12 cellular contexts compared by ENCODE assay signal in the genomic region with DNA sequence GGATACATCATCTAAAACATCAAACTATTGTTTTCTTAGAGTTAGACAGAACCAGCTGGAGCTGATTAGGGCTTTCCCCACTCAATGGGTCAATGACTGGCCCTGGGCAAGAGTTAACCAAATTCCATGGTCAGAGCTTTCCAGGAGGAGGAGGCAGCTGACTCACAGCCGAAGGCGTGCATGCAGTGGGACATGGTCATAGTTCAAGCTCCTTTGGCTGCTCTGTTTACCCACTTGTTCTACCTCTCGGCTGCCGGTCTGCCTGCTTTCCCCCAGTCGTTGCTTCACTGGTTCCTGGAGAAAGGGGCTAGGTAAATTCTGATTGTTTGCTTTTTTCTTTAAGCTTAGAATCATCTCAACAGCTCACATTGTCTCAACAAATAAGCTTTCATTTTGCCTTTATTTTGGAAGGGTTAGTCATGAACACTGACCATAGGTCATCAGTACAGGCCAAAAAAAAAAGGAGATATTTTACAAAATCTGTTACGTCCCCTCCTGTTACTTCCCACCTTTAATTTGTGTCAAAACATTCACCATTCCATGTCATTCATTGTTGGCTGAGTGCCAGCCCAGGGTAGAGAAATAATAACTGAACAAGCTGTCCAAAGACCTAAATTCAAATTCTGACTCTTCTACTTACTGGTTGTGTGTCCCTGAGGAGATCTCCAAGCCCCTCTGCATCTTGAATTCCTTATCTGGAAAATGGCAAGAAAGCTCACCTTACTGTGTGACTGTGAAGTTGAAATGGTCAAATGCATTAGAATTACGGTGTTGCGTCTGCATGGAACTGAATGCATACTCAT. TPM values are rescaled to one million over a fixed set of nuclear protein-coding genes. Genes with fewer than 3 reads are reported as not detected.
DNase-seq lines count a peak whose midpoint lies in the region; ATAC-seq and TF ChIP-seq lines count a peak whose summit lies in the region.
"Had no signal": no experiment of that assay in that cellular context is flagged by ENCODE, and none has a peak within 500 bp of the region (broad histone marks: within the 10 kb centered on the region; RNA-seq: fewer than 3 reads in every experiment).

No MANE protein-coding gene starts in this region.

- peaks cover 14% of the 10 kb centered on the region for H3K27me3 Mint-ChIP-seq in activated T-helper 1 cell treated with anti-CD3 and anti-CD28 coated beads, Interleukin-12 subunit alpha, Interleukin-12 subunit beta, Interleukin-2, Interleukin-4 antibody, amounts not matched to agents 30 ng/mL and 10 ng/mL and 1 ng/mL, durations not matched to agents 14 hours and 24 hours and 36 hours (ENCODE audit: insufficient read depth)

- no peak for TF ChIP-seq CTCF in choroid plexus epithelial cell (conservative IDR thresholded peaks at IDR 0.05; ENCODE audit: low read depth, low read length)
- TF ChIP-seq CTCF in lung (IDR thresholded peaks at IDR 0.05; ENCODE audit: control extremely low read depth, extremely low read depth), result no peak

- no peaks in the 10 kb centered on the region for H3K36me3 Mint-ChIP-seq in activated T-helper 1 cell treated with anti-CD3 and anti-CD28 coated beads, Interleukin-12 subunit alpha, Interleukin-12 subunit beta, Interleukin-2, Interleukin-4 antibody, amounts not matched to agents 30 ng/mL and 10 ng/mL and 1 ng/mL, durations not matched to agents 14 hours and 24 hours and 36 hours (ENCODE audit: low read depth)
- H3K36me3 Mint-ChIP-seq: CD4-positive, CD25-positive, alpha-beta regulatory T cell had no signal

- H3K4me3 ChIP-seq in choroid plexus epithelial cell (ENCODE audit: low read depth, low read length) (no peak overlapping the region), lung (no peak overlapping the region)

- peaks cover 12% of the 10 kb centered on the region for H3K4me1 Mint-ChIP-seq in activated T-helper 1 cell treated with anti-CD3 and anti-CD28 coated beads, Interleukin-12 subunit alpha, Interleukin-12 subunit beta, Interleukin-2, Interleukin-4 antibody, amounts not matched to agents 30 ng/mL and 10 ng/mL and 1 ng/mL, durations not matched to agents 14 hours and 24 hours and 36 hours (ENCODE audit: low read depth)

- peak; percentile 78 for ATAC-seq in lung (ENCODE audit: insufficient read depth, low FRiP score)

- peaks cover 0 to 6% of the 10 kb centered on the region in 2 donors for H3K4me1 ChIP-seq in lung (ENCODE audit: control insufficient read depth in 2 of 2, insufficient read depth in 2 of 2, low read length in 2 of 2)

- intact Hi-C loops in activated T-helper 1 cell treated with anti-CD3 and anti-CD28 coated beads, Interleukin-12 subunit alpha, Interleukin-12 subunit beta, Interleukin-2, Interleukin-4 antibody, amounts not matched to agents 30 ng/mL and 10 ng/mL and 1 ng/mL, durations not matched to agents 14 hours and 24 hours and 36 hours (cut with micrococcal nuclease), result no loop called here

- peaks cover 2% of the 10 kb centered on the region for H3K27me3 ChIP-seq in lung (ENCODE audit: control insufficient read depth, insufficient read depth)

- no peak overlapping the region for H3K27ac Mint-ChIP-seq in activated T-helper 1 cell treated with anti-CD3 and anti-CD28 coated beads, Interleukin-12 subunit alpha, Interleukin-12 subunit beta, Interleukin-2, Interleukin-4 antibody, amounts not matched to agents 30 ng/mL and 10 ng/mL and 1 ng/mL, durations not matched to agents 14 hours and 24 hours and 36 hours
- H3K27ac Mint-ChIP-seq: CD4-positive, CD25-positive, alpha-beta regulatory T cell had no signal

- H3K27ac ChIP-seq in lung (ENCODE audit: low read depth in 1 of 2, low read length in 1 of 2), result no peak overlapping the region

- no peaks in the 10 kb centered on the region for H3K9me3 ChIP-seq in lung (ENCODE audit: control insufficient read depth in 2 of 2, insufficient read depth in 1 of 2, low read length in 1 of 2)

- H3K36me3 ChIP-seq in lung (ENCODE audit: control insufficient read depth in 2 of 2, insufficient read depth in 2 of 2, low read length in 2 of 2), result no peaks in the 10 kb centered on the region

- WGBS in lung, 2 donors, result 69 to 87% methylated on average over 8 of the region's 8 CpGs

- peak; percentile 87 for DNase-seq in AG08396 (ENCODE audit: low spot score)
- DNase-seq in HuH-7 (ENCODE audit: low spot score), result peak; percentile 41
- DNase-seq in choroid plexus epithelial cell (ENCODE audit: low read depth), result peak; percentile 52
- DNase-seq in lung (ENCODE audit: low spot score), result peak; percentile 59
- no peak for DNase-seq in NCI-H128 (lab: John Stamatoyannopoulos, UW; ENCODE audit: unreplicated experiment)
- no peak for DNase-seq in activated T-helper 1 cell treated with anti-CD3 and anti-CD28 coated beads, Interleukin-12 subunit alpha, Interleukin-12 subunit beta, Interleukin-2, Interleukin-4 antibody, amounts not matched to agents 30 ng/mL and 10 ng/mL and 1 ng/mL, durations not matched to agents 14 hours and 24 hours and 36 hours (ENCODE audit: low spot score)
- DNase-seq in MV-4-11 (lab: John Stamatoyannopoulos, UW), result no peak
- no peak for DNase-seq in NCI-H187 treated with DMSO at 0.1 percent for 48 hours (lab: John Stamatoyannopoulos, UW)
- DNase-seq: CD4-positive, CD25-positive, alpha-beta regulatory T cell; dermis blood vessel endothelial cell; NCI-H1694; stimulated activated CD4-positive, alpha-beta T cell treated with anti-CD3 and anti-CD28 coated beads, Interleukin-4, amount 100 ng/mL, for 4 hours had no signal

- no peaks in the 10 kb centered on the region for H3K9me3 Mint-ChIP-seq in activated T-helper 1 cell treated with anti-CD3 and anti-CD28 coated beads, Interleukin-12 subunit alpha, Interleukin-12 subunit beta, Interleukin-2, Interleukin-4 antibody, amounts not matched to agents 30 ng/mL and 10 ng/mL and 1 ng/mL, durations not matched to agents 14 hours and 24 hours and 36 hours
- H3K9me3 Mint-ChIP-seq: CD4-positive, CD25-positive, alpha-beta regulatory T cell had no signal

- H3K4me3 Mint-ChIP-seq in activated T-helper 1 cell treated with anti-CD3 and anti-CD28 coated beads, Interleukin-12 subunit alpha, Interleukin-12 subunit beta, Interleukin-2, Interleukin-4 antibody, amounts not matched to agents 30 ng/mL and 10 ng/mL and 1 ng/mL, durations not matched to agents 14 hours and 24 hours and 36 hours, result no peak overlapping the region
- H3K4me3 Mint-ChIP-seq: CD4-positive, CD25-positive, alpha-beta regulatory T cell had no signal

RNA-seq across cellular contexts. Expression of gene MAB21L3, which starts 12.0 kb away (rescaled TPM):
- total RNA-seq in lung, result 1 to 10 TPM in 1 of 2 donors, under 1 TPM in 1; 0.58 to 4.2 TPM
- polyA plus RNA-seq in lung, result under 1 TPM; 0.08 to 0.30 TPM
- total RNA-seq in activated T-helper 1 cell treated with anti-CD3 and anti-CD28 coated beads, Interleukin-12 subunit alpha, Interleukin-12 subunit beta, Interleukin-2, Interleukin-4 antibody, amounts not matched to agents 30 ng/mL and 10 ng/mL and 1 ng/mL, durations not matched to agents 14 hours and 24 hours and 36 hours, result not detected in 2 replicates
- total RNA-seq: CD4-positive, CD25-positive, alpha-beta regulatory T cell had no signal
- polyA plus RNA-seq: CD4-positive, CD25-positive, alpha-beta regulatory T cell had no signal

Comparison
In these comparisons a context has a peak if more than half of its experiments do, and no peak if none do; other contexts are left out.
1. DNase-seq: peak in AG08396 (single experiment), HuH-7 (single experiment), choroid plexus epithelial cell (single experiment) and lung (single experiment); none in NCI-H128 (single experiment), activated T-helper 1 cell treated with anti-CD3 and anti-CD28 coated beads, Interleukin-12 subunit alpha, Interleukin-12 subunit beta, Interleukin-2, Interleukin-4 antibody, amounts not matched to agents 30 ng/mL and 10 ng/mL and 1 ng/mL, durations not matched to agents 14 hours and 24 hours and 36 hours (single experiment), MV-4-11 (single experiment) and NCI-H187 treated with DMSO at 0.1 percent for 48 hours (single experiment).